1 cellular context compared by ENCODE assay signal in the genomic region with DNA sequence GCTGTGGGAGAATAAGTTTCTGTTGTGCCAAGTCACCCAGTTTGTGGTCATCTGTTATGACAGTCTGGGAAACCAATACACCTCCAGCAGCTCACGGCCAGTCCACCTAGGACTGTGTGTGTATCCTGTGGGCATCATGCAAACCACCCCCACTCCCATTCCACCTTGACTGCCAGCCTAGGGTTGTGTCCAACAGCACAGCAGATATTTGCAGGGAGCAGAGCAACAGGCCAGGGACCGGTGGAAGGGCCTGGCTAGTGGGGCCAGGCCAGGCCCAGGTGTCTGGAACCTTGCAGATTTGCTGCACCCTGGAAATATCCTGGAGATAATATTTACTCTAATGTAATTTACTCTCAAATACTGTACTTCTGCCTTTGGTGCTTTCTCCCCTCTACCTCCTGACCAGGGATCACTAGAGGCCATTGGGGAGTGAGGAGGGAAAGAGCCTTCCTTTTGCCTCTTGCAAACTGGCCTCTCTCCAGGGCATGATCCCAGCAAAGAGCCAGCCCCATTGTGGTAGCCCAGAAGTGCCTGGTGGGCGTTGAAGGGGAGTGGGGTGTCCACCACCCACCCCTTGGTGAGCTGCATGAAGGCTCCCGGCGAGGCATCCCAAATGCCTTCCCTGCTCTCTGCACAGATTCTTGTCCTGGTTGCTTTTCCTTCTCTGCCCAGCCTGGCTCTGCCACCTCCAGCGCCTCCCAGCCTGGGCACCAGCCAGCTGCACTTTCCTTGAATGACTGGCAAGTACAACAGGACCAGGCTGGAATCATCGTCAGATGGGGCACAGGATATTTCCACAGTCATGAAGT.
TF ChIP-seq lines count a peak whose summit lies in the region.

No MANE protein-coding gene starts in this region.

TF ChIP-seq in SK-N-SH treated with all-trans-retinoic acid at 6 μM for 48 hours, 23 proteins besides CTCF, POLR2A, EP300 and RAD21 (continued from another document):
- TF ChIP-seq, protein P1, sequence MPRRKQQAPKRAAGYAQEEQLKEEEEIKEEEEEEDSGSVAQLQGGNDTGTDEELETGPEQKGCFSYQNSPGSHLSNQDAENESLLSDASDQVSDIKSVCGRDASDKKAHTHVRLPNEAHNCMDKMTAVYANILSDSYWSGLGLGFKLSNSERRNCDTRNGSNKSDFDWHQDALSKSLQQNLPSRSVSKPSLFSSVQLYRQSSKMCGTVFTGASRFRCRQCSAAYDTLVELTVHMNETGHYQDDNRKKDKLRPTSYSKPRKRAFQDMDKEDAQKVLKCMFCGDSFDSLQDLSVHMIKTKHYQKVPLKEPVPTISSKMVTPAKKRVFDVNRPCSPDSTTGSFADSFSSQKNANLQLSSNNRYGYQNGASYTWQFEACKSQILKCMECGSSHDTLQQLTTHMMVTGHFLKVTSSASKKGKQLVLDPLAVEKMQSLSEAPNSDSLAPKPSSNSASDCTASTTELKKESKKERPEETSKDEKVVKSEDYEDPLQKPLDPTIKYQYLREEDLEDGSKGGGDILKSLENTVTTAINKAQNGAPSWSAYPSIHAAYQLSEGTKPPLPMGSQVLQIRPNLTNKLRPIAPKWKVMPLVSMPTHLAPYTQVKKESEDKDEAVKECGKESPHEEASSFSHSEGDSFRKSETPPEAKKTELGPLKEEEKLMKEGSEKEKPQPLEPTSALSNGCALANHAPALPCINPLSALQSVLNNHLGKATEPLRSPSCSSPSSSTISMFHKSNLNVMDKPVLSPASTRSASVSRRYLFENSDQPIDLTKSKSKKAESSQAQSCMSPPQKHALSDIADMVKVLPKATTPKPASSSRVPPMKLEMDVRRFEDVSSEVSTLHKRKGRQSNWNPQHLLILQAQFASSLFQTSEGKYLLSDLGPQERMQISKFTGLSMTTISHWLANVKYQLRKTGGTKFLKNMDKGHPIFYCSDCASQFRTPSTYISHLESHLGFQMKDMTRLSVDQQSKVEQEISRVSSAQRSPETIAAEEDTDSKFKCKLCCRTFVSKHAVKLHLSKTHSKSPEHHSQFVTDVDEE (CRISPR knock-in tag; IDR thresholded peaks at IDR 0.05): no peak
- TF ChIP-seq ZNF565 (CRISPR knock-in tag; conservative IDR thresholded peaks at IDR 0.05; ENCODE audit: low read depth) (no peak), OSR1 (CRISPR knock-in tag; IDR thresholded peaks at IDR 0.05) (no peak), ZC3H10 (CRISPR knock-in tag; IDR thresholded peaks at IDR 0.05) (no peak)
